8 cellular contexts compared by ENCODE assay signal in genomic region chr1:6423321-6423999, GRCh38. TPM values are rescaled to one million over a fixed set of nuclear protein-coding genes. Genes with fewer than 3 reads are reported as not detected.
A peak's percentile ranks its signal among the peaks of the same experiment; 100 is the strongest.
DNase-seq lines count a peak whose midpoint lies in the region; ATAC-seq, FAIRE-seq and TF ChIP-seq lines count a peak whose summit lies in the region.

No MANE protein-coding gene starts in this region.

- peaks cover 6 to 21% (median 14%) of the 10 kb centered on the region in 3 donors for H3K4me1 Mint-ChIP-seq in T-cell

- DNase-seq in LoVo (ENCODE audit: low spot score) (peak; percentile 82), T-cell (peak; percentile 36 to 76 (median 61)), keratinocyte (ENCODE audit: low read depth, low spot score) (no peak), NCI-H524 treated with DMSO at 0.1 percent for 48 hours (lab: John Stamatoyannopoulos, UW) (no peak)
- DNase-seq in activated naive CD8-positive, alpha-beta T cell treated with anti-CD3 and anti-CD28 coated beads, Interleukin-2, amount 50 U/mL, for 16 hours (ENCODE audit: low read depth, low spot score), result peak; percentile 44
- peak; percentile 45 to 69 (median 60) for DNase-seq in stimulated activated CD4-positive, alpha-beta T cell treated with anti-CD3 and anti-CD28 coated beads, TNF-alpha, amount 100 ng/mL, for 48 hours (ENCODE audit: low read depth in 3 of 3)

- H3K27ac Mint-ChIP-seq in T-cell, result no peak overlapping the region

- H3K9me3 Mint-ChIP-seq in T-cell, result no peaks in the 10 kb centered on the region

- H3K27me3 Mint-ChIP-seq in T-cell, result peaks cover 27 to 42% of the 10 kb centered on the region in 2 donors

- no peak overlapping the region for H3K27ac ChIP-seq in keratinocyte (ENCODE audit: control insufficient read depth, insufficient read depth, low read length)

- H3K9me1 ChIP-seq in keratinocyte (ENCODE audit: control insufficient read depth, extremely low read depth, insufficient read depth, low read length), result no peaks in the 10 kb centered on the region

- H3K36me3 ChIP-seq in ES-I3 (ENCODE audit: insufficient read depth, low read length) (no peaks in the 10 kb centered on the region), keratinocyte (ENCODE audit: control insufficient read depth in 2 of 2, extremely low read depth in 1 of 2, insufficient read depth in 2 of 2, low read length in 2 of 2) (no peaks in the 10 kb centered on the region)

- H4K20me1 ChIP-seq in keratinocyte (ENCODE audit: control insufficient read depth, extremely low read depth, insufficient read depth, low read length), result no peaks in the 10 kb centered on the region

- CTCF ChIA-PET in T-cell (lab: Charles Lee), result interaction anchor here (0.6 to 1.5 kb wide), 9 partner anchors 14 to 177 kb away, joined by 3 to 5 read pairs (median 3); no protein-coding TSS in a partner anchor

- peak overlapping the region; percentile 37 to 73 (median 50) for H3K4me3 Mint-ChIP-seq in T-cell

- H3K4me1 ChIP-seq in ES-I3 (ENCODE audit: insufficient read depth, low read length) (peaks cover 3% of the 10 kb centered on the region), keratinocyte (ENCODE audit: control insufficient read depth, extremely low read depth, insufficient read depth, low read length) (peaks cover 63% of the 10 kb centered on the region)

- peak overlapping the region; percentile 73 for H3K4me2 ChIP-seq in keratinocyte (ENCODE audit: control insufficient read depth, extremely low read depth, insufficient read depth, low read depth, low read length)

- FAIRE-seq in keratinocyte (lab: Jason Lieb, UNC), result peak; percentile 78

- no peaks in the 10 kb centered on the region for H3K36me3 Mint-ChIP-seq in T-cell

- ATAC-seq in T-cell (replicated peaks in 1 of 4) (peak; percentile 71 to 83 (median 74)), HG02884 (IDR thresholded peaks at IDR 0.05; ENCODE audit: unreplicated experiment) (no peak)

- H3K27me3 ChIP-seq in keratinocyte (ENCODE audit: control insufficient read depth, extremely low read depth, insufficient read depth, low read length), result peaks cover 18% of the 10 kb centered on the region

- H3K4me3 ChIP-seq in keratinocyte (ENCODE audit: control insufficient read depth in 2 of 3, extremely low read depth in 1 of 3, insufficient read depth in 2 of 3, low read depth in 1 of 3, low read length in 3 of 3), result peak overlapping the region in 1 of 3 experiments; percentile 46

- peak overlapping the region; percentile 60 for H2AFZ ChIP-seq in keratinocyte (ENCODE audit: control insufficient read depth, low read length)

- POLR2A ChIA-PET in T-cell (lab: Charles Lee), result interaction anchor here in 1 of 2 donors (0.5 kb wide), 1 partner anchor 11 kb away, joined by 3 read pairs; no protein-coding TSS in a partner anchor

- H3K9ac ChIP-seq in ES-I3 (ENCODE audit: low read depth, low read length) (peak overlapping the region; percentile 30; the same call in 1 of the 2 replicates), keratinocyte (ENCODE audit: control insufficient read depth, extremely low read depth, insufficient read depth, low read length) (peak overlapping the region; percentile 58)

- dilution Hi-C loops in keratinocyte (cut with MboI; ENCODE audit: extremely low pct_ligation_motif_present, low sequenced_read_pairs), result no loop called here

- H3K9me3 ChIP-seq in ES-I3 (ENCODE audit: control insufficient read depth, insufficient read depth, low read length) (no peaks in the 10 kb centered on the region), keratinocyte (ENCODE audit: control insufficient read depth, low read depth, low read length) (no peaks in the 10 kb centered on the region)

- TF ChIP-seq CTCF in keratinocyte (optimal IDR thresholded peaks at IDR 0.05 in 1 of 3, IDR thresholded peaks at IDR 0.05 in 1 of 3, conservative IDR thresholded peaks at IDR 0.05 in 1 of 3; ENCODE audit: extremely low read depth in 1 of 3, insufficient read depth in 2 of 3, low read length in 3 of 3), result peak; percentile 89 to 97 (median 94)

- H3K79me2 ChIP-seq in keratinocyte (ENCODE audit: control insufficient read depth, insufficient read depth, low read length), result peaks cover 7% of the 10 kb centered on the region

RNA-seq across cellular contexts. Expression of gene ESPN, which starts 1.1 kb away (rescaled TPM):
- 1 to 10 TPM; 2.1 to 9.2 (median 6.2) TPM for total RNA-seq in T-cell
- 0.47 to 3.6 TPM (median 1.2 TPM) in 3 replicates for polyA plus RNA-seq in keratinocyte
- 4.3 TPM for polyA plus RNA-seq in keratinocyte (2011; ENCODE audit: low read depth)
- 1.0 and 4.6 TPM in 2 replicates for polyA plus RNA-seq in keratinocyte (2011; cell fraction: cytosol; rRNA removed)
- polyA plus RNA-seq in keratinocyte (2011; cell fraction: nucleus; rRNA removed), result 7.3 and 11.3 TPM in 2 replicates
- polyA plus RNA-seq in keratinocyte (2012; ENCODE audit: low replicate concordance), result 2.4 and 17.9 TPM in 2 replicates
- 0.48 to 4.3 TPM (median 2.2 TPM) in 3 replicates for polyA minus RNA-seq in keratinocyte
- polyA minus RNA-seq in keratinocyte (2011; cell fraction: cytosol; rRNA and poly(A)+ RNA removed), result 13.4 TPM
- polyA minus RNA-seq in keratinocyte (2011; cell fraction: nucleus; rRNA and poly(A)+ RNA removed), result 3.1 and 3.3 TPM in 2 replicates

RNA-seq across cellular contexts. Expression of gene HES2, which starts 3.7 kb away (rescaled TPM):
- total RNA-seq in T-cell, result under 1 TPM in 1 of 5 donors, not detected in 4; 0.16 TPM
- polyA plus RNA-seq in keratinocyte, result 30.1 to 51.6 TPM (median 33.9 TPM) in 3 replicates
- 20.4 TPM for polyA plus RNA-seq in keratinocyte (2011; ENCODE audit: low read depth)
- polyA plus RNA-seq in keratinocyte (2011; cell fraction: cytosol; rRNA removed), result 32.5 and 63.3 TPM in 2 replicates
- 70.8 and 105 TPM in 2 replicates for polyA plus RNA-seq in keratinocyte (2011; cell fraction: nucleus; rRNA removed)
- polyA plus RNA-seq in keratinocyte (2012; ENCODE audit: low replicate concordance), result 52.0 and 70.3 TPM in 2 replicates
- polyA minus RNA-seq in keratinocyte, result 26.9 to 42.5 TPM (median 37.1 TPM) in 3 replicates
- 90.9 TPM for polyA minus RNA-seq in keratinocyte (2011; cell fraction: cytosol; rRNA and poly(A)+ RNA removed)
- polyA minus RNA-seq in keratinocyte (2011; cell fraction: nucleus; rRNA and poly(A)+ RNA removed), result 79.5 and 80.0 TPM in 2 replicates

RNA-seq across cellular contexts. Expression of gene ACOT7, which starts 29.9 kb away (rescaled TPM):
- 1 to 10 TPM; 6.1 to 9.3 (median 7.4) TPM for total RNA-seq in T-cell
- polyA plus RNA-seq in keratinocyte, result 195 to 349 TPM (median 226 TPM) in 3 replicates
- 45.1 TPM for polyA plus RNA-seq in keratinocyte (2011; ENCODE audit: low read depth)
- polyA plus RNA-seq in keratinocyte (2011; cell fraction: cytosol; rRNA removed), result 181 and 317 TPM in 2 replicates
- polyA plus RNA-seq in keratinocyte (2011; cell fraction: nucleus; rRNA removed), result 182 and 242 TPM in 2 replicates
- polyA plus RNA-seq in keratinocyte (2012; ENCODE audit: low replicate concordance), result 89.4 and 275 TPM in 2 replicates
- 126 to 203 TPM (median 149 TPM) in 3 replicates for polyA minus RNA-seq in keratinocyte
- 156 TPM for polyA minus RNA-seq in keratinocyte (2011; cell fraction: cytosol; rRNA and poly(A)+ RNA removed)
- polyA minus RNA-seq in keratinocyte (2011; cell fraction: nucleus; rRNA and poly(A)+ RNA removed), result 79.8 and 80.3 TPM in 2 replicates

RNA-seq across cellular contexts. Expression of gene TNFRSF25, which starts 42.5 kb away (rescaled TPM):
- 100 to 1,000 TPM; 215 to 580 (median 446) TPM for total RNA-seq in T-cell
- 12.2 to 35.8 TPM (median 12.4 TPM) in 3 replicates for polyA plus RNA-seq in keratinocyte
- 7.1 TPM for polyA plus RNA-seq in keratinocyte (2011; ENCODE audit: low read depth)
- polyA plus RNA-seq in keratinocyte (2011; cell fraction: cytosol; rRNA removed), result 3.6 and 6.6 TPM in 2 replicates
- 100 and 140 TPM in 2 replicates for polyA plus RNA-seq in keratinocyte (2011; cell fraction: nucleus; rRNA removed)
- 16.7 and 29.9 TPM in 2 replicates for polyA plus RNA-seq in keratinocyte (2012; ENCODE audit: low replicate concordance)
- polyA minus RNA-seq in keratinocyte, result 11.3 to 20.1 TPM (median 11.4 TPM) in 3 replicates
- polyA minus RNA-seq in keratinocyte (2011; cell fraction: cytosol; rRNA and poly(A)+ RNA removed), result 6.1 TPM
- 17.1 and 23.7 TPM in 2 replicates for polyA minus RNA-seq in keratinocyte (2011; cell fraction: nucleus; rRNA and poly(A)+ RNA removed)

Comparison
In these comparisons a context has a peak if more than half of its experiments do, and no peak if none do; other contexts are left out.
1. DNase-seq: peak in LoVo (single experiment), T-cell (34 of 34), activated naive CD8-positive, alpha-beta T cell treated with anti-CD3 and anti-CD28 coated beads, Interleukin-2, amount 50 U/mL, for 16 hours (single experiment) and stimulated activated CD4-positive, alpha-beta T cell treated with anti-CD3 and anti-CD28 coated beads, TNF-alpha, amount 100 ng/mL, for 48 hours (3 of 3); none in keratinocyte (single experiment) and NCI-H524 treated with DMSO at 0.1 percent for 48 hours (single experiment).